Comparison of ENCODE assay signal across 8 cellular contexts in genomic region chr1:174022080-174022975, GRCh38. TPM values are rescaled to one million over a fixed set of nuclear protein-coding genes. Genes with fewer than 3 reads are reported as not detected.
DNase-seq lines count a peak whose midpoint lies in the region; FAIRE-seq and TF ChIP-seq lines count a peak whose summit lies in the region.

A gene with protein sequence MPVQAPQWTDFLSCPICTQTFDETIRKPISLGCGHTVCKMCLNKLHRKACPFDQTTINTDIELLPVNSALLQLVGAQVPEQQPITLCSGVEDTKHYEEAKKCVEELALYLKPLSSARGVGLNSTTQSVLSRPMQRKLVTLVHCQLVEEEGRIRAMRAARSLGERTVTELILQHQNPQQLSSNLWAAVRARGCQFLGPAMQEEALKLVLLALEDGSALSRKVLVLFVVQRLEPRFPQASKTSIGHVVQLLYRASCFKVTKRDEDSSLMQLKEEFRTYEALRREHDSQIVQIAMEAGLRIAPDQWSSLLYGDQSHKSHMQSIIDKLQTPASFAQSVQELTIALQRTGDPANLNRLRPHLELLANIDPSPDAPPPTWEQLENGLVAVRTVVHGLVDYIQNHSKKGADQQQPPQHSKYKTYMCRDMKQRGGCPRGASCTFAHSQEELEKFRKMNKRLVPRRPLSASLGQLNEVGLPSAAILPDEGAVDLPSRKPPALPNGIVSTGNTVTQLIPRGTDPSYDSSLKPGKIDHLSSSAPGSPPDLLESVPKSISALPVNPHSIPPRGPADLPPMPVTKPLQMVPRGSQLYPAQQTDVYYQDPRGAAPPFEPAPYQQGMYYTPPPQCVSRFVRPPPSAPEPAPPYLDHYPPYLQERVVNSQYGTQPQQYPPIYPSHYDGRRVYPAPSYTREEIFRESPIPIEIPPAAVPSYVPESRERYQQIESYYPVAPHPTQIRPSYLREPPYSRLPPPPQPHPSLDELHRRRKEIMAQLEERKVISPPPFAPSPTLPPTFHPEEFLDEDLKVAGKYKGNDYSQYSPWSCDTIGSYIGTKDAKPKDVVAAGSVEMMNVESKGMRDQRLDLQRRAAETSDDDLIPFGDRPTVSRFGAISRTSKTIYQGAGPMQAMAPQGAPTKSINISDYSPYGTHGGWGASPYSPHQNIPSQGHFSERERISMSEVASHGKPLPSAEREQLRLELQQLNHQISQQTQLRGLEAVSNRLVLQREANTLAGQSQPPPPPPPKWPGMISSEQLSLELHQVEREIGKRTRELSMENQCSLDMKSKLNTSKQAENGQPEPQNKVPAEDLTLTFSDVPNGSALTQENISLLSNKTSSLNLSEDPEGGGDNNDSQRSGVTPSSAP (minus strand): TSS chr1:174022357. CDS start chr1:173992985, 29,372 bp downstream.

- H3K4me1 ChIP-seq in Loucy (ENCODE audit: insufficient read depth, low read length, poor library complexity, severe bottlenecking) (peaks cover 46% of the 10 kb centered on the region), stomach smooth muscle (ENCODE audit: control insufficient read depth, insufficient read depth, low read length) (peaks cover 16% of the 10 kb centered on the region)

- H3F3A ChIP-seq in Loucy (ENCODE audit: low read depth) = no peaks in the 10 kb centered on the region

- H3K36me3 Mint-ChIP-seq in neural crest cell (ENCODE audit: low read depth) = no peaks in the 10 kb centered on the region

- no peaks in the 10 kb centered on the region for H3K36me3 ChIP-seq in Loucy (ENCODE audit: insufficient read depth, low read length)
- H3K36me3 ChIP-seq in stomach smooth muscle (ENCODE audit: control insufficient read depth in 2 of 2, insufficient read depth in 2 of 2, low read length in 2 of 2) = no peaks in the 10 kb centered on the region

- no peaks in the 10 kb centered on the region for H3K9me2 ChIP-seq in Loucy (replicated peaks; ENCODE audit: low read depth, low read length)

- H3K9me3 ChIP-seq in Loucy (ENCODE audit: insufficient read depth, low read depth, low read length) (no peaks in the 10 kb centered on the region), stomach smooth muscle (ENCODE audit: control insufficient read depth in 2 of 2, low read length in 2 of 2) (no peaks in the 10 kb centered on the region)

- peaks cover 48% of the 10 kb centered on the region for H3K79me2 ChIP-seq in Loucy (ENCODE audit: insufficient read depth, low read length)

- H2AFZ ChIP-seq in Loucy (ENCODE audit: low read length) = peak within 1 kb of the TSS; percentile 99

- H3K27me3 ChIP-seq in Loucy (ENCODE audit: insufficient read depth, low read length, poor library complexity, severe bottlenecking) (no peaks in the 10 kb centered on the region), stomach smooth muscle (ENCODE audit: control insufficient read depth in 1 of 2, insufficient read depth in 2 of 2, low read length in 2 of 2) (no peaks in the 10 kb centered on the region)

- peak within 1 kb of the TSS; percentile 100 for H3K27ac Mint-ChIP-seq in neural crest cell (ENCODE audit: unreplicated experiment)

- H3K4me2 ChIP-seq in Loucy (ENCODE audit: low read depth, low read length, poor library complexity, severe bottlenecking) = peak within 1 kb of the TSS; percentile 96

- peak within 1 kb of the TSS; percentile 96 for H3K27ac ChIP-seq in stomach smooth muscle (ENCODE audit: low read length)

- DNase-seq in ELR (ENCODE audit: low read depth) (peak; percentile 90), H54 (ENCODE audit: insufficient read length, low spot score) (peak; percentile 72), SIG-M5 treated with dmso at 0.1 percent for 504 hours (lab: John Stamatoyannopoulos, UW; ENCODE audit: unreplicated experiment) (peak; percentile 95), activated gamma-delta T cell (lab: John Stamatoyannopoulos, UW) (peak; percentile 80), fibroblast of the conjunctiva (ENCODE audit: low read depth) (peak; percentile 66), neural crest cell (ENCODE audit: low read depth, low spot score) (peak; percentile 75)

- peaks cover 43% of the 10 kb centered on the region for H3K4me1 Mint-ChIP-seq in neural crest cell

- H3K9me3 Mint-ChIP-seq in neural crest cell = no peaks in the 10 kb centered on the region

- H4K20me1 ChIP-seq in Loucy (ENCODE audit: insufficient read depth, low read length, poor library complexity, severe bottlenecking) = peaks cover 48% of the 10 kb centered on the region

- TF ChIP-seq CTCF in Loucy (conservative IDR thresholded peaks at IDR 0.05; ENCODE audit: low read length) (no peak), neural crest cell (conservative IDR thresholded peaks at IDR 0.05) (no peak)

- H3K9ac ChIP-seq in Loucy (ENCODE audit: low read depth, low read length, poor library complexity, severe bottlenecking) (peak within 1 kb of the TSS; percentile 90), stomach smooth muscle (ENCODE audit: low read length in 2 of 2) (peak within 1 kb of the TSS; percentile 97 to 99)

- FAIRE-seq in H54 (lab: Jason Lieb, UNC) = no peak

- TF ChIP-seq POLR2A in H54 (IDR thresholded peaks at IDR 0.05; ENCODE audit: low read depth, low read length) = peak; percentile 98

- peak within 1 kb of the TSS; percentile 98 for H3K4me3 Mint-ChIP-seq in neural crest cell

- no peaks in the 10 kb centered on the region for H3K27me3 Mint-ChIP-seq in neural crest cell (ENCODE audit: low read depth)

- H3K4me3 ChIP-seq in Loucy (ENCODE audit: low read length, poor library complexity, severe bottlenecking) (peak within 1 kb of the TSS; percentile 94), stomach smooth muscle (ENCODE audit: low read length in 2 of 2) (peak within 1 kb of the TSS; percentile 81 to 91)

RNA-seq across cellular contexts. Expression of the gene that starts here (rescaled TPM):
- total RNA-seq in neural crest cell = 35.1 and 35.2 TPM in 2 replicates

Comparison
In these comparisons a context has a peak if more than half of its experiments do, and no peak if none do; other contexts are left out.
1. Peak in every context shown above with its lines: DNase-seq, H3K4me3 ChIP-seq and H3K27ac ChIP-seq.